9 cellular contexts compared by ENCODE assay signal in the genomic region with DNA sequence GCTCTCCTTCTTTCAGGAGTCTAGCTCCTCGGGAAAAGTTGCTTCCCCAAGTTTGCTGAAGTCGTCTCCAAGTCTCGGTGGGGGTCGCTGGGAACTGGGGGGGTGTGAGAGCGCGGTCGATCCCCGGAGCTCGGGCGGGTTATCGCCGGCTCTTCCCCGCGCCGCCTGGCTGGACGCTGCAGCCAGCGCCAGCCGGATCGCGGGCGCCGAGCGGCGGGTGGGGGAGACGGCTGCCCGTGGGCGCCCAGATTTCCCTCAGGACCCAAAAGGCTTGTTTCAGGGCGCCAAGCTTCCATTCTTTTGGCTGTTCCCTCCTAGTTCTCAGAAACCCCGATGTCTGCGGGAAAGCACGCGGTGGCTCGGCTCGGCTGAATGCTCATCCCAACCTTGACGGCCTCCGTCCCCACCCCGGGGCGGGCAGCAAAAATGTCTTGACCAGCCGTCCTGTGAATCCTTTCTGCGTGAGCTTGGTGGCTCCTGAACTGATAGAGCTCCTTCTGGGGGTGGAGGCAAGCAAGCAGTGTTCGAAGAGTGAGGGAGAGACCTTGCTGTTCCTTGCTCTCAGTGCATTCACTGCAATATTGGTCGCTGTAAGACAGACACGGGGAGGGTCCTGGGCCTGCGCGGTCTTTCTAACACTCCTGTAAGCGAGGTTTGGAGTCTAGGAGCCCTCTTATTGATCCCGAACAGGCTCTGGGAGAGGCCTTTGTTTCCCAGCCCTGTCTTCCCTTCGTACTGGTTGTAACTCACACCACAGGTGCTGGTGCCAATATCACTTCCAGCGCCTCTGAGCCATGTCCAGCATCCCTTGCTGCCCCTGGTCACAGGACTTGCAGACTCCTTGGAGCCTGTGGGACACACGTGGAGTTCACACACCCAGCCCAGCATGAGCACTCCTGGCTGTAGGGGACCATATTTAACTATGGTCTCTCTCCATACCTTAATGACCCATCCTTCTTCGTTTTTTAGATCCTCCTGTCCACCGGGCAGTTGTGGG. TPM values are rescaled to one million over a fixed set of nuclear protein-coding genes. Genes with fewer than 3 reads are reported as not detected.
DNase-seq lines count a peak whose midpoint lies in the region; ATAC-seq, FAIRE-seq and TF ChIP-seq lines count a peak whose summit lies in the region.
"Had no signal": no experiment of that assay in that cellular context is flagged by ENCODE, and none has a peak within 500 bp of the region (broad histone marks: within the 10 kb centered on the region; RNA-seq: fewer than 3 reads in every experiment).

No MANE protein-coding gene starts in this region.

- H3K79me2 ChIP-seq in K562 (ENCODE audit: control insufficient read depth, insufficient read depth, low read length): no peaks in the 10 kb centered on the region

- H3K4me3 ChIP-seq in AG10803 (ENCODE audit: low read length): peak overlapping the region; percentile 63
- H3K4me3 ChIP-seq in K562: no peak overlapping the region

- H3K36me3 ChIP-seq in K562 (ENCODE audit: control insufficient read depth, insufficient read depth, low read length): no peaks in the 10 kb centered on the region

- peaks cover 66 to 84% of the 10 kb centered on the region in 2 experiments for H3K27me3 ChIP-seq in K562 (ENCODE audit: control insufficient read depth in 2 of 2, insufficient read depth in 2 of 2, low read length in 2 of 2)

- DNase-seq in AG10803 (ENCODE audit: low read depth) (no peak), HTR-8/SVneo (ENCODE audit: insufficient read length, low spot score) (peak; percentile 11), K562 (ENCODE audit: extremely low read depth in 1 of 4, low spot score in 3 of 4) (peak in 2 of 4 experiments; percentile 33 to 45), iris pigment epithelial cell (ENCODE audit: low read depth) (peak; percentile 64), mesenteric fat pad (ENCODE audit: low spot score) (no peak), NCI-H2196 treated with DMSO at 0.1 percent for 48 hours (lab: John Stamatoyannopoulos, UW; ENCODE audit: unreplicated experiment) (no peak), COR-L47 (lab: John Stamatoyannopoulos, UW) (no peak)
- DNase-seq in stimulated activated effector memory CD8-positive, alpha-beta T cell treated with anti-CD3 and anti-CD28 coated beads, Interleukin-12 subunit alpha, Interleukin-12 subunit beta, amount 100 ng/mL, for 72 hours (ENCODE audit: low spot score in 2 of 2): no peak

- peak; percentile 40 for ATAC-seq in K562
- ATAC-seq in stimulated activated effector memory CD8-positive, alpha-beta T cell treated with anti-CD3 and anti-CD28 coated beads, Interleukin-12 subunit alpha, Interleukin-12 subunit beta, amount 100 ng/mL, for 72 hours: no peak

- peaks cover 54% of the 10 kb centered on the region for H3K36me3 Mint-ChIP-seq in stimulated activated effector memory CD8-positive, alpha-beta T cell treated with anti-CD3 and anti-CD28 coated beads, Interleukin-12 subunit alpha, Interleukin-12 subunit beta, amount 100 ng/mL, for 72 hours

- no peak for TF ChIP-seq EP300 in K562 (IDR thresholded peaks at IDR 0.05; ENCODE audit: low read length)

- no TSS peak for BruUV-seq in K562 (replicated peaks; lab: Mats Ljungman, UMichigan)

- H3K27ac Mint-ChIP-seq in stimulated activated effector memory CD8-positive, alpha-beta T cell treated with anti-CD3 and anti-CD28 coated beads, Interleukin-12 subunit alpha, Interleukin-12 subunit beta, amount 100 ng/mL, for 72 hours: peak overlapping the region; percentile 96

- FAIRE-seq in HTR-8/SVneo (lab: Jason Lieb, UNC) (no peak), K562 (lab: Jason Lieb, UNC) (peak; percentile 23)
- FAIRE-seq: islet of Langerhans had no signal

- peak overlapping the region; percentile 5; the same call in 1 of the 2 replicates for H3K4me2 ChIP-seq in K562 (ENCODE audit: insufficient read depth, low read length)

- peaks cover 0 to 24% of the 10 kb centered on the region in 2 experiments; a peak in 3 of 5 replicates for H3K4me1 ChIP-seq in K562 (replicated peaks in 1 of 2; ENCODE audit: control insufficient read depth in 2 of 2, insufficient read depth in 2 of 2, low read length in 2 of 2)

- H3K9ac ChIP-seq in K562 (ENCODE audit: insufficient read depth in 1 of 2, low read depth in 2 of 2, low read length in 2 of 2): peak overlapping the region in 1 of 2 experiments; percentile 52; a peak in 1 of 4 replicates

- in situ Hi-C loops in K562 (cut with MboI): no loop called here

- H4K20me1 ChIP-seq in K562 (replicated peaks; ENCODE audit: control insufficient read depth, insufficient read depth, low read length): peaks cover 9% of the 10 kb centered on the region; the same call in 1 of the 2 replicates

- no peak overlapping the region for H3K27ac ChIP-seq in K562 (ENCODE audit: extremely low read depth, low read depth, low read length)

- POLR2A ChIA-PET in K562 (lab: Yijun Ruan, JAX): no interaction called here

- CTCF ChIA-PET in K562 (lab: Yijun Ruan, JAX; ENCODE audit: low intra/inter-chr PET ratio): no interaction called here

- peak overlapping the region; percentile 80 for H3K4me3 Mint-ChIP-seq in stimulated activated effector memory CD8-positive, alpha-beta T cell treated with anti-CD3 and anti-CD28 coated beads, Interleukin-12 subunit alpha, Interleukin-12 subunit beta, amount 100 ng/mL, for 72 hours

- no peak for TF ChIP-seq CTCF in AG10803 (conservative IDR thresholded peaks at IDR 0.05; ENCODE audit: low read length)
- TF ChIP-seq CTCF in K562 (IDR thresholded peaks at IDR 0.05 in 2 of 3, conservative IDR thresholded peaks at IDR 0.05 in 1 of 3; ENCODE audit: insufficient read depth in 2 of 3, low read depth in 1 of 3, low read length in 3 of 3): no peak

- TF ChIP-seq POLR2A in K562 (conservative IDR thresholded peaks at IDR 0.05): no peak

- intact Hi-C loops in K562 (cut with micrococcal nuclease): no loop called here

- H3K4me1 Mint-ChIP-seq in stimulated activated effector memory CD8-positive, alpha-beta T cell treated with anti-CD3 and anti-CD28 coated beads, Interleukin-12 subunit alpha, Interleukin-12 subunit beta, amount 100 ng/mL, for 72 hours: peaks cover 18% of the 10 kb centered on the region

- no peaks in the 10 kb centered on the region for H3K9me3 ChIP-seq in K562 (replicated peaks; ENCODE audit: control insufficient read depth, insufficient read depth, low read depth, low read length)

- WGBS in K562 (ENCODE audit: insufficient coverage, low coverage, missing lambda C conversion rate): 2% methylated on average over 45 of the region's 52 CpGs

- no peaks in the 10 kb centered on the region for H3K9me1 ChIP-seq in K562 (ENCODE audit: control insufficient read depth, insufficient read depth, low read length)

- peak overlapping the region; percentile 21; the same call in 1 of the 2 replicates for H2AFZ ChIP-seq in K562 (ENCODE audit: low read depth, low read length)

- H3K9me3 Mint-ChIP-seq in stimulated activated effector memory CD8-positive, alpha-beta T cell treated with anti-CD3 and anti-CD28 coated beads, Interleukin-12 subunit alpha, Interleukin-12 subunit beta, amount 100 ng/mL, for 72 hours: no peaks in the 10 kb centered on the region

- no peak for TF ChIP-seq RAD21 in K562 (CRISPR knock-in tag; conservative IDR thresholded peaks at IDR 0.05 in 1 of 2, IDR thresholded peaks at IDR 0.05 in 1 of 2)

TF ChIP-seq in K562, 482 proteins besides CTCF, POLR2A, EP300 and RAD21:
- no peak for TF ChIP-seq COPS2 (conservative IDR thresholded peaks at IDR 0.05)
- 0 out of 4 replicates have a peak, but pooled peaks of 1 of the 2 experiments have one; percentile 7 for TF ChIP-seq MAZ (CRISPR knock-in tag; conservative IDR thresholded peaks at IDR 0.05 in 1 of 2, IDR thresholded peaks at IDR 0.05 in 1 of 2)

RNA-seq across cellular contexts. Expression of a gene that starts 1.8 kb away (rescaled TPM):
- 0.25 and 0.77 TPM in 2 replicates for total RNA-seq in K562 (2011; cell fraction: chromatin; rRNA removed; ENCODE audit: low replicate concordance)
- 0.33 TPM in 1 of 2 replicates, not detected in the other for total RNA-seq in K562 (2011; cell fraction: nucleolus; rRNA removed)
- 0.84 TPM in 1 of 2 replicates, not detected in the other for total RNA-seq in K562 (2011; cell fraction: nucleoplasm; rRNA removed)
- total RNA-seq in K562 (2014; rRNA removed) (not detected in 2 replicates), K562 (2014; rRNA removed; fragmentation: Illumina TruSeq; extraction: Trizol) (not detected in 2 replicates), K562 (2015; rRNA removed; fragmentation: Illumina TruSeq; extraction: Trizol) (0.34 TPM in 1 of 2 replicates, not detected in the other), K562 (2021) (0.18 and 0.40 TPM in 2 replicates), mesenteric fat pad (196 TPM)
- polyA plus RNA-seq in K562 (2011; rRNA removed) (0.15 and 0.49 TPM in 2 replicates), K562 (2014; fragmentation: Illumina TruSeq; extraction: Trizol) (not detected in 2 replicates), K562 (2014; fragmentation: Nextera tagmentation; extraction: Ambion mirVana) (under 1 TPM; 0.06 to 0.24 TPM), K562 (2014; rRNA removed) (0.29 TPM in 1 of 2 replicates, not detected in the other)
- 0.28 and 0.66 TPM in 2 replicates for polyA plus RNA-seq in K562 (2011; cell fraction: cytosol; rRNA removed)
- polyA plus RNA-seq in K562 (2011; cell fraction: nucleus; rRNA removed): 0.62 and 1.5 TPM in 2 replicates
- 0.12 and 0.17 TPM in 2 replicates for polyA plus RNA-seq in K562 (2012)
- 0.57 and 0.98 TPM in 2 replicates for polyA minus RNA-seq in K562 (2011; rRNA and poly(A)+ RNA removed)
- not detected in 2 replicates for polyA minus RNA-seq in K562 (2011; cell fraction: cytosol; rRNA and poly(A)+ RNA removed)
- 0.54 and 0.78 TPM in 2 replicates for polyA minus RNA-seq in K562 (2011; cell fraction: nucleus; rRNA and poly(A)+ RNA removed)

Comparison
In these comparisons a context has a peak if more than half of its experiments do, and no peak if none do; other contexts are left out.
1. DNase-seq: peak in HTR-8/SVneo (single experiment) and iris pigment epithelial cell (single experiment); none in AG10803 (single experiment), stimulated activated effector memory CD8-positive, alpha-beta T cell treated with anti-CD3 and anti-CD28 coated beads, Interleukin-12 subunit alpha, Interleukin-12 subunit beta, amount 100 ng/mL, for 72 hours (0 of 2), mesenteric fat pad (single experiment), NCI-H2196 treated with DMSO at 0.1 percent for 48 hours (single experiment) and COR-L47 (single experiment).
2. RNA of a gene that starts 1.8 kb away (total RNA-seq): 196 TPM in mesenteric fat pad (single experiment); 0.18 to 0.84 TPM in K562; every median in the first group is over 100 times any median in the second.